9 cellular contexts compared by ENCODE assay signal in genomic region chr15:50884583-50884982, GRCh38. TPM values are rescaled to one million over a fixed set of nuclear protein-coding genes. Genes with fewer than 3 reads are reported as not detected.
A peak's percentile ranks its signal among the peaks of the same experiment; 100 is the strongest.
DNase-seq lines count a peak whose midpoint lies in the region; ATAC-seq and TF ChIP-seq lines count a peak whose summit lies in the region.
"Had no signal": no experiment of that assay in that cellular context is flagged by ENCODE, and none has a peak within 500 bp of the region (broad histone marks: within the 10 kb centered on the region; RNA-seq: fewer than 3 reads in every experiment).

No MANE protein-coding gene starts in this region.

- H3K4me1 ChIP-seq in suprapubic skin: peaks cover 34% of the 10 kb centered on the region
- peaks cover 0 to 14% (median 0%) of the 10 kb centered on the region in 3 donors for H3K4me1 ChIP-seq in gastroesophageal sphincter

- ATAC-seq in activated CD8-positive, alpha-beta T cell treated with anti-CD3 and anti-CD28 coated beads, Interleukin-2, amount 10 ng/mL, durations not matched to agents 7 days and 5 days: no peak
- ATAC-seq in gastroesophageal sphincter (no peak), GM19395 (IDR thresholded peaks at IDR 0.05; ENCODE audit: unreplicated experiment) (no peak)

- 44% methylated on average over 4 of the region's 4 CpGs for WGBS in suprapubic skin
- WGBS in gastroesophageal sphincter (ENCODE audit: low coverage in 1 of 2), 2 donors: 65 to 91% methylated on average over 4 of the region's 4 CpGs

- H3K27ac ChIP-seq in suprapubic skin (peak overlapping the region; percentile 83), gastroesophageal sphincter (peak overlapping the region in 1 of 4 donors; percentile 72)
- H3K27ac ChIP-seq: VCaP had no signal

- no peaks in the 10 kb centered on the region for H3K27me3 ChIP-seq in suprapubic skin
- H3K27me3 ChIP-seq in gastroesophageal sphincter: no peaks in the 10 kb centered on the region

- H3K4me3 Mint-ChIP-seq in activated CD4-positive, alpha-beta T cell treated with anti-CD3 and anti-CD28 coated beads, Interleukin-2, amount 10 ng/mL, durations not matched to agents 24 days and 14 days: no peak overlapping the region
- H3K4me3 Mint-ChIP-seq in activated CD8-positive, alpha-beta T cell treated with anti-CD3 and anti-CD28 coated beads, Interleukin-2, amount 10 ng/mL, durations not matched to agents 7 days and 5 days: no peak overlapping the region

- H3K4me3 ChIP-seq in foreskin fibroblast (ENCODE audit: low read depth in 1 of 2, low read length in 2 of 2): no peak overlapping the region
- H3K4me3 ChIP-seq in suprapubic skin: no peak overlapping the region
- H3K4me3 ChIP-seq in gastroesophageal sphincter: no peak overlapping the region

- peaks cover 2% of the 10 kb centered on the region for H3K36me3 Mint-ChIP-seq in activated CD4-positive, alpha-beta T cell treated with anti-CD3 and anti-CD28 coated beads, Interleukin-2, amount 10 ng/mL, durations not matched to agents 24 days and 14 days (ENCODE audit: low read depth)
- peaks cover 4% of the 10 kb centered on the region for H3K36me3 Mint-ChIP-seq in activated CD8-positive, alpha-beta T cell treated with anti-CD3 and anti-CD28 coated beads, Interleukin-2, amount 10 ng/mL, durations not matched to agents 7 days and 5 days (ENCODE audit: low read depth)

- H3K9me3 ChIP-seq in suprapubic skin (no peaks in the 10 kb centered on the region), gastroesophageal sphincter (no peaks in the 10 kb centered on the region)

- H3K36me3 ChIP-seq in suprapubic skin (no peaks in the 10 kb centered on the region), gastroesophageal sphincter (no peaks in the 10 kb centered on the region)

- no peaks in the 10 kb centered on the region for H3K27me3 Mint-ChIP-seq in activated CD4-positive, alpha-beta T cell treated with anti-CD3 and anti-CD28 coated beads, Interleukin-2, amount 10 ng/mL, durations not matched to agents 24 days and 14 days
- no peaks in the 10 kb centered on the region for H3K27me3 Mint-ChIP-seq in activated CD8-positive, alpha-beta T cell treated with anti-CD3 and anti-CD28 coated beads, Interleukin-2, amount 10 ng/mL, durations not matched to agents 7 days and 5 days (ENCODE audit: low read depth)

- TF ChIP-seq EP300 in suprapubic skin (IDR thresholded peaks at IDR 0.05) (no peak), gastroesophageal sphincter (IDR thresholded peaks at IDR 0.05) (no peak)

- TF ChIP-seq CTCF in foreskin fibroblast (IDR thresholded peaks at IDR 0.05; ENCODE audit: low read depth, low read length) (no peak), suprapubic skin (IDR thresholded peaks at IDR 0.05) (no peak), gastroesophageal sphincter (IDR thresholded peaks at IDR 0.05) (no peak)

- TF ChIP-seq POLR2A in suprapubic skin (IDR thresholded peaks at IDR 0.05): no peak
- TF ChIP-seq POLR2A in gastroesophageal sphincter (IDR thresholded peaks at IDR 0.05): no peak

- POLR2A ChIA-PET in activated CD8-positive, alpha-beta T cell treated with anti-CD3 and anti-CD28 coated beads, Interleukin-2, amount 10 ng/mL, durations not matched to agents 7 days and 5 days (lab: Charles Lee): interaction anchor here (0.7 to 1.8 kb wide), 4 partner anchors 8 to 24 kb away, joined by 3 to 7 read pairs (median 4); partner anchors contain the start of gene AP4E1

- CTCF ChIA-PET in activated CD8-positive, alpha-beta T cell treated with anti-CD3 and anti-CD28 coated beads, Interleukin-2, amount 10 ng/mL, durations not matched to agents 7 days and 5 days (lab: Charles Lee): interaction anchor here (0.6 to 5.9 kb wide), 17 partner anchors 10 to 531 kb away, joined by 3 to 75 read pairs (median 3); partner anchors contain the start of gene SPPL2A

- no peaks in the 10 kb centered on the region for H3K9me3 Mint-ChIP-seq in activated CD4-positive, alpha-beta T cell treated with anti-CD3 and anti-CD28 coated beads, Interleukin-2, amount 10 ng/mL, durations not matched to agents 24 days and 14 days
- no peaks in the 10 kb centered on the region for H3K9me3 Mint-ChIP-seq in activated CD8-positive, alpha-beta T cell treated with anti-CD3 and anti-CD28 coated beads, Interleukin-2, amount 10 ng/mL, durations not matched to agents 7 days and 5 days (ENCODE audit: insufficient read depth)

- DNase-seq in activated CD4-positive, alpha-beta T cell treated with anti-CD3 and anti-CD28 coated beads, Interleukin-2, amount 10 ng/mL, durations not matched to agents 24 days and 14 days: no peak
- DNase-seq in activated CD4-positive, alpha-beta T cell treated with anti-CD3 and anti-CD28 coated beads for 48 hours: no peak
- no peak for DNase-seq in activated CD8-positive, alpha-beta T cell treated with anti-CD3 and anti-CD28 coated beads, Interleukin-2, amount 10 ng/mL, durations not matched to agents 7 days and 5 days
- DNase-seq in foreskin fibroblast: peak; percentile 36 to 75
- DNase-seq in suprapubic skin (ENCODE audit: low spot score in 2 of 2): no peak
- no peak for DNase-seq in NCI-H1694 (lab: John Stamatoyannopoulos, UW)

- intact Hi-C loops in activated CD4-positive, alpha-beta T cell treated with anti-CD3 and anti-CD28 coated beads, Interleukin-2, amount 10 ng/mL, durations not matched to agents 24 days and 14 days (cut with micrococcal nuclease): loop anchor here (2.0 to 10.0 kb wide), 3 partner anchors 198 to 622 kb away; partner anchors contain the start of gene TRPM7

- H3K27ac Mint-ChIP-seq in activated CD4-positive, alpha-beta T cell treated with anti-CD3 and anti-CD28 coated beads, Interleukin-2, amount 10 ng/mL, durations not matched to agents 24 days and 14 days: peak overlapping the region; percentile 12
- peak overlapping the region; percentile 87 for H3K27ac Mint-ChIP-seq in activated CD8-positive, alpha-beta T cell treated with anti-CD3 and anti-CD28 coated beads, Interleukin-2, amount 10 ng/mL, durations not matched to agents 7 days and 5 days

- H3K4me1 Mint-ChIP-seq in activated CD4-positive, alpha-beta T cell treated with anti-CD3 and anti-CD28 coated beads, Interleukin-2, amount 10 ng/mL, durations not matched to agents 24 days and 14 days: peaks cover 50% of the 10 kb centered on the region
- peaks cover 57% of the 10 kb centered on the region for H3K4me1 Mint-ChIP-seq in activated CD8-positive, alpha-beta T cell treated with anti-CD3 and anti-CD28 coated beads, Interleukin-2, amount 10 ng/mL, durations not matched to agents 7 days and 5 days (ENCODE audit: low read depth)

RNA-seq across cellular contexts. Expression of gene AP4E1, which starts 23.9 kb away (rescaled TPM):
- total RNA-seq in activated CD4-positive, alpha-beta T cell treated with anti-CD3 and anti-CD28 coated beads, Interleukin-2, amount 10 ng/mL, durations not matched to agents 24 days and 14 days: 16.5 TPM in 2 replicates
- 10 to 100 TPM; 15.9 to 20.0 TPM for total RNA-seq in activated CD8-positive, alpha-beta T cell treated with anti-CD3 and anti-CD28 coated beads, Interleukin-2, amount 10 ng/mL, durations not matched to agents 7 days and 5 days
- total RNA-seq in suprapubic skin: 10 to 100 TPM; 12.7 to 18.7 (median 13.0) TPM
- total RNA-seq in gastroesophageal sphincter: 10 to 100 TPM; 10.6 to 18.5 (median 14.0) TPM

Comparison
In these comparisons a context has a peak if more than half of its experiments do, and no peak if none do; other contexts are left out.
1. DNase-seq: peak in foreskin fibroblast (2 of 2); none in activated CD4-positive, alpha-beta T cell treated with anti-CD3 and anti-CD28 coated beads, Interleukin-2, amount 10 ng/mL, durations not matched to agents 24 days and 14 days (single experiment), activated CD4-positive, alpha-beta T cell treated with anti-CD3 and anti-CD28 coated beads for 48 hours (single experiment), activated CD8-positive, alpha-beta T cell treated with anti-CD3 and anti-CD28 coated beads, Interleukin-2, amount 10 ng/mL, durations not matched to agents 7 days and 5 days (single experiment), suprapubic skin (0 of 2) and NCI-H1694 (single experiment).